In the genomic region with DNA sequence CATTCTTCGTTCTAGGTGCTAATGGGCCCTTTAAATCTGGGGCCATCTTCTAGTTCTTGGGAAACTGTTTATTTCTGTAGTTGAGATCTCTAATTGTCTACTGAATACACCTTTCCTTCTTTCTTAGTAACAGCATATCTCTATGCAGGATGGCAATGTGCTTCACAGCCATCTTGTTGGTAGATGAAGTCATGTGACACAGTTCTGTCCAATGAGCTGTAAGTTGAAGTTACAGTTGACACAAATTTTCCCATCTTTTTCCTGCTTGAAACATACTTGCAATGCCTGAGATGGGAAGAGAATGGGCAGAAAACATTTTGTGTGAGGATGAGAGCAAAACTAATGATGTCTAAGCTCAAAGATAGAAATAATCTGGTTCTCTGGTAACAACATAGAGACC, we compare ENCODE assay signal across 15 cellular contexts. TPM values are rescaled to one million over a fixed set of nuclear protein-coding genes. Genes with fewer than 3 reads are reported as not detected.
A peak's percentile ranks its signal among the peaks of the same experiment; 100 is the strongest.
DNase-seq lines count a peak whose midpoint lies in the region; ATAC-seq, FAIRE-seq and TF ChIP-seq lines count a peak whose summit lies in the region.
"Had no signal": no experiment of that assay in that cellular context is flagged by ENCODE, and none has a peak within 500 bp of the region (broad histone marks: within the 10 kb centered on the region; RNA-seq: fewer than 3 reads in every experiment).

No MANE protein-coding gene starts in this region.

- TF ChIP-seq EP300 in HepG2 (IDR thresholded peaks at IDR 0.05; ENCODE audit: low read depth in 2 of 2, low read length in 2 of 2) (no peak), HepG2 (CRISPR knock-in tag; IDR thresholded peaks at IDR 0.05; ENCODE audit: borderline replicate concordance) (no peak)

- TF ChIP-seq CTCF in HepG2 (CRISPR knock-in tag; IDR thresholded peaks at IDR 0.05) = no peak
- TF ChIP-seq CTCF in right lobe of liver (IDR thresholded peaks at IDR 0.05) = no peak
- no peak for TF ChIP-seq CTCF in PC-3 (conservative IDR thresholded peaks at IDR 0.05; ENCODE audit: low read depth, low read length)
- TF ChIP-seq CTCF in endothelial cell of umbilical vein (IDR thresholded peaks at IDR 0.05; ENCODE audit: extremely low read depth in 1 of 2, insufficient read depth in 1 of 2, low read depth in 1 of 2, low read length in 2 of 2) = no peak

- H4K20me1 ChIP-seq in HepG2 (ENCODE audit: insufficient read depth, low read length) (no peaks in the 10 kb centered on the region), PC-3 (ENCODE audit: low read length) (no peaks in the 10 kb centered on the region), endothelial cell of umbilical vein (replicated peaks; ENCODE audit: control insufficient read depth, extremely low read depth, insufficient read depth, low read length) (no peaks in the 10 kb centered on the region)
- H4K20me1 ChIP-seq: BLaER1 treated with 17β-estradiol and CSF1 and Interleukin-3, amounts not matched to agents 10 nM and 100 nM had no signal

- CTCF ChIA-PET in HepG2 (lab: Yijun Ruan, JAX; ENCODE audit: low intra/inter-chr PET ratio, low total read pairs) (no interaction called here), PC-3 (lab: Charles Lee) (no interaction called here), endothelial cell of umbilical vein (lab: Charles Lee) (interaction anchor here (1.3 kb wide), 1 partner anchor 325 kb away, joined by 3 read pairs; no protein-coding TSS in a partner anchor)

- no peak overlapping the region for H3K27ac ChIP-seq in HepG2 (ENCODE audit: extremely low read length, insufficient read depth, low read length)
- no peak overlapping the region for H3K27ac ChIP-seq in right lobe of liver
- no peak overlapping the region for H3K27ac ChIP-seq in PC-3 (ENCODE audit: low read length)
- no peak overlapping the region for H3K27ac ChIP-seq in endothelial cell of umbilical vein (ENCODE audit: insufficient read depth, low read depth, low read length)
- H3K27ac ChIP-seq: BLaER1 treated with 17β-estradiol and CSF1 and Interleukin-3, amounts not matched to agents 10 nM and 100 nM; GM23248 had no signal

- no peak overlapping the region for H3K9ac ChIP-seq in HepG2 (ENCODE audit: insufficient read depth, low read depth, low read length)
- H3K9ac ChIP-seq in PC-3 (ENCODE audit: low read length) = no peak overlapping the region
- H3K9ac ChIP-seq in endothelial cell of umbilical vein (replicated peaks; ENCODE audit: extremely low read depth, insufficient read depth, low read length) = no peak overlapping the region
- H3K9ac ChIP-seq: BLaER1 treated with 17β-estradiol and CSF1 and Interleukin-3, amounts not matched to agents 10 nM and 100 nM; GM23248 had no signal

- H3K9me1 ChIP-seq in endothelial cell of umbilical vein (replicated peaks; ENCODE audit: control insufficient read depth, extremely low read depth, insufficient read depth, low read length) = no peaks in the 10 kb centered on the region

- TF ChIP-seq POLR2A in HepG2 (IDR thresholded peaks at IDR 0.05; ENCODE audit: insufficient read depth in 1 of 2, low read depth in 2 of 2, low read length in 2 of 2) (no peak), right lobe of liver (IDR thresholded peaks at IDR 0.05) (no peak), endothelial cell of umbilical vein (IDR thresholded peaks at IDR 0.05; ENCODE audit: low read depth, low read length) (no peak)

- POLR2A ChIA-PET in HepG2 (lab: Yijun Ruan, JAX) (no interaction called here), PC-3 (lab: Charles Lee; ENCODE audit: unreplicated experiment) (no interaction called here), endothelial cell of umbilical vein (lab: Charles Lee) (no interaction called here)

- in situ Hi-C loops in HepG2 (cut with HindIII; ENCODE audit: extremely low pct_ligation_motif_present, low pct_unique_long_range_greater_than_20kb) = no loop called here

- H3F3A ChIP-seq in PC-3 (ENCODE audit: low read length, unreplicated experiment) = no peaks in the 10 kb centered on the region

- peaks cover 17% of the 10 kb centered on the region for H3K4me1 ChIP-seq in HepG2 (ENCODE audit: insufficient read depth, low read length)
- H3K4me1 ChIP-seq in right lobe of liver = no peaks in the 10 kb centered on the region
- H3K4me1 ChIP-seq in PC-3 (ENCODE audit: insufficient read depth, low read length) = no peaks in the 10 kb centered on the region; the same call in 1 of the 2 replicates
- H3K4me1 ChIP-seq in endothelial cell of umbilical vein (ENCODE audit: control insufficient read depth, extremely low read depth, insufficient read depth, low read length) = no peaks in the 10 kb centered on the region

- H3K4me2 ChIP-seq in HepG2 (ENCODE audit: low read depth, low read length) = no peak overlapping the region
- H3K4me2 ChIP-seq in PC-3 (ENCODE audit: low read length) = no peak overlapping the region
- no peak overlapping the region for H3K4me2 ChIP-seq in endothelial cell of umbilical vein (ENCODE audit: insufficient read depth, low read length)
- H3K4me2 ChIP-seq: BLaER1 treated with 17β-estradiol and CSF1 and Interleukin-3, amounts not matched to agents 10 nM and 100 nM had no signal

- WGBS in HepG2 (ENCODE audit: low lambda C conversion rate) = 54% methylated on average over 1 of the region's 1 CpG
- 91% methylated on average over 1 of the region's 1 CpG for WGBS in right lobe of liver (ENCODE audit: insufficient coverage, low coverage, low lambda C conversion rate, missing lambda C conversion rate)

- H3K27me3 ChIP-seq in HepG2 (ENCODE audit: control insufficient read depth in 1 of 2, insufficient read depth in 2 of 2, low read length in 2 of 2) = no peaks in the 10 kb centered on the region
- no peaks in the 10 kb centered on the region for H3K27me3 ChIP-seq in right lobe of liver
- H3K27me3 ChIP-seq in PC-3 (ENCODE audit: low read length) = no peaks in the 10 kb centered on the region
- H3K27me3 ChIP-seq in endothelial cell of umbilical vein (ENCODE audit: control insufficient read depth in 2 of 2, insufficient read depth in 2 of 2, low read length in 2 of 2) = peaks cover 0 to 2% of the 10 kb centered on the region in 2 experiments
- H3K27me3 ChIP-seq: BLaER1 treated with 17β-estradiol and CSF1 and Interleukin-3, amounts not matched to agents 10 nM and 100 nM had no signal

- H3K4me3 ChIP-seq in HepG2 (replicated peaks in 1 of 3; ENCODE audit: insufficient read depth in 1 of 3, low read depth in 2 of 3, low read length in 3 of 3) (no peak overlapping the region), right lobe of liver (no peak overlapping the region), PC-3 (ENCODE audit: low read length) (no peak overlapping the region), endothelial cell of umbilical vein (replicated peaks in 1 of 3; ENCODE audit: insufficient read depth in 1 of 3, low read depth in 1 of 3, low read length in 3 of 3) (no peak overlapping the region)
- H3K4me3 ChIP-seq: BLaER1 treated with 17β-estradiol and CSF1 and Interleukin-3, amounts not matched to agents 10 nM and 100 nM; GM23248 had no signal

- H3K36me3 ChIP-seq in HepG2 (replicated peaks in 1 of 2; ENCODE audit: control insufficient read depth in 1 of 2, insufficient read depth in 2 of 2, low read length in 2 of 2) (no peaks in the 10 kb centered on the region), right lobe of liver (no peaks in the 10 kb centered on the region), PC-3 (ENCODE audit: low read depth, low read length) (no peaks in the 10 kb centered on the region), endothelial cell of umbilical vein (ENCODE audit: control insufficient read depth in 2 of 2, extremely low read depth in 1 of 2, insufficient read depth in 2 of 2, low read length in 2 of 2) (no peaks in the 10 kb centered on the region)
- H3K36me3 ChIP-seq: BLaER1 treated with 17β-estradiol and CSF1 and Interleukin-3, amounts not matched to agents 10 nM and 100 nM had no signal

- H3K9me2 ChIP-seq in PC-3 (replicated peaks; ENCODE audit: low read length) = no peaks in the 10 kb centered on the region

- ATAC-seq in HepG2 (no peak), right lobe of liver (no peak), PC-3 (no peak)

- BruUV-seq in HepG2 (replicated peaks; lab: Mats Ljungman, UMichigan) = no TSS peak
- no TSS peak for BruUV-seq in PC-3 (replicated peaks; lab: Mats Ljungman, UMichigan)
- no TSS peak for BruUV-seq in endothelial cell of umbilical vein (replicated peaks; lab: Mats Ljungman, UMichigan)

- intact Hi-C loops in HepG2 (cut with micrococcal nuclease; ENCODE audit: unreplicated experiment) = no loop called here
- intact Hi-C loops in right lobe of liver (cut with DNase I) = no loop called here
- intact Hi-C loops in PC-3 (cut with micrococcal nuclease) = no loop called here
- intact Hi-C loops in endothelial cell of umbilical vein (cut with micrococcal nuclease) = no loop called here

- H3K79me2 ChIP-seq in HepG2 (ENCODE audit: insufficient read depth, low read length) (no peaks in the 10 kb centered on the region), PC-3 (ENCODE audit: low read length) (no peaks in the 10 kb centered on the region), endothelial cell of umbilical vein (ENCODE audit: control insufficient read depth, insufficient read depth, low read length) (no peaks in the 10 kb centered on the region)

- FAIRE-seq in HepG2 (lab: Jason Lieb, UNC) = no peak
- no peak for FAIRE-seq in endothelial cell of umbilical vein (lab: Jason Lieb, UNC)

- dilution Hi-C loops in endothelial cell of umbilical vein (cut with MboI; ENCODE audit: extremely low pct_ligation_motif_present, low sequenced_read_pairs) = no loop called here

- H2AFZ ChIP-seq in HepG2 (ENCODE audit: low read length) (no peak overlapping the region), PC-3 (ENCODE audit: low read length) (0 out of 2 replicates have a peak overlapping the region, but pooled peaks have one; percentile 46), endothelial cell of umbilical vein (ENCODE audit: low read depth, low read length) (peak overlapping the region; percentile 33)
- H2AFZ ChIP-seq: GM23248 had no signal

- no peaks in the 10 kb centered on the region for H3K9me3 ChIP-seq in HepG2 (ENCODE audit: low read length)
- H3K9me3 ChIP-seq in right lobe of liver = no peaks in the 10 kb centered on the region
- no peaks in the 10 kb centered on the region for H3K9me3 ChIP-seq in PC-3 (ENCODE audit: low read length)
- no peaks in the 10 kb centered on the region for H3K9me3 ChIP-seq in endothelial cell of umbilical vein (replicated peaks; ENCODE audit: control insufficient read depth, insufficient read depth, low read length)

- DNase-seq in HepG2 (ENCODE audit: low spot score) = no peak
- DNase-seq in right lobe of liver = no peak
- DNase-seq in PC-3 = no peak
- DNase-seq in endothelial cell of umbilical vein (ENCODE audit: low read depth, low spot score) = no peak
- no peak for DNase-seq in DMS79 (lab: John Stamatoyannopoulos, UW)
- DNase-seq in anterior cingulate cortex (lab: John Stamatoyannopoulos, UW) = no peak
- DNase-seq in DMS79 treated with DMSO at 0.1 percent for 48 hours (lab: John Stamatoyannopoulos, UW) = no peak
- DNase-seq in NCI-H446 (lab: John Stamatoyannopoulos, UW) = no peak
- DNase-seq: 8988T; AML-193; Calu3; CD4-positive, CD25-positive, alpha-beta regulatory T cell; GM23248; H9 had no signal

- TF ChIP-seq RAD21 in HepG2 (CRISPR knock-in tag; IDR thresholded peaks at IDR 0.05) = no peak

RNA-seq across cellular contexts. Expression of gene PHLPP1, which starts 57.3 kb away (rescaled TPM):
- total RNA-seq in HepG2 (2016; rRNA removed; fragmentation: Illumina TruSeq; extraction: Trizol) (18.5 and 19.8 TPM in 2 replicates), right lobe of liver (10 to 100 TPM in 5 of 6 experiments, 1 to 10 TPM in 1; 8.6 to 19.3 (median 17.0) TPM), PC-3 (2014; rRNA removed) (14.1 and 22.5 TPM in 2 replicates), endothelial cell of umbilical vein (10.8 and 11.2 TPM in 2 replicates)
- total RNA-seq in HepG2 (2016; cell fraction: cytosol; rRNA removed; fragmentation: Illumina TruSeq; extraction: Trizol; ENCODE audit: low read depth) = 8.5 and 10.8 TPM in 2 replicates
- 16.7 and 17.3 TPM in 2 replicates for total RNA-seq in HepG2 (2016; cell fraction: insoluble cytoplasmic fraction; rRNA removed; fragmentation: Illumina TruSeq; extraction: Trizol)
- 8.5 and 10.8 TPM in 2 replicates for total RNA-seq in HepG2 (2016; cell fraction: membrane; rRNA removed; fragmentation: Illumina TruSeq; extraction: Trizol)
- total RNA-seq in HepG2 (2016; cell fraction: nucleus; rRNA removed; fragmentation: Illumina TruSeq; extraction: Trizol) = 29.4 and 39.2 TPM in 2 replicates
- polyA plus RNA-seq in HepG2 (2011; rRNA removed) (9.2 and 9.8 TPM in 2 replicates), endothelial cell of umbilical vein (4.0 and 4.4 TPM in 2 replicates)
- 7.0 and 7.7 TPM in 2 replicates for polyA plus RNA-seq in HepG2 (2011; cell fraction: cytosol; rRNA removed)
- 11.5 and 13.7 TPM in 2 replicates for polyA plus RNA-seq in HepG2 (2011; cell fraction: nucleus; rRNA removed)
- polyA plus RNA-seq in HepG2 (2012) = 9.2 and 15.8 TPM in 2 replicates
- polyA plus RNA-seq in HepG2 (2016; cell fraction: cytosol; fragmentation: Illumina TruSeq; extraction: Trizol; ENCODE audit: low read depth) = 0.60 and 0.61 TPM in 2 replicates
- 13.0 and 17.3 TPM in 2 replicates for polyA plus RNA-seq in HepG2 (2016; cell fraction: insoluble cytoplasmic fraction; fragmentation: Illumina TruSeq; extraction: Trizol; ENCODE audit: low read depth)
- 2.3 and 2.5 TPM in 2 replicates for polyA plus RNA-seq in HepG2 (2016; cell fraction: membrane; fragmentation: Illumina TruSeq; extraction: Trizol; ENCODE audit: low read depth)
- 17.6 and 19.5 TPM in 2 replicates for polyA plus RNA-seq in HepG2 (2016; cell fraction: nucleus; fragmentation: Illumina TruSeq; extraction: Trizol; ENCODE audit: insufficient read depth, low read depth)
- 17.9 and 28.2 TPM in 2 replicates for polyA minus RNA-seq in HepG2 (2011; rRNA and poly(A)+ RNA removed; ENCODE audit: low replicate concordance)
- polyA minus RNA-seq in HepG2 (2011; cell fraction: cytosol; rRNA and poly(A)+ RNA removed) = 24.3 and 29.5 TPM in 2 replicates
- 61.7 and 84.3 TPM in 2 replicates for polyA minus RNA-seq in HepG2 (2011; cell fraction: nucleus; rRNA and poly(A)+ RNA removed)
- 4.8 and 4.9 TPM in 2 replicates for polyA plus RNA-seq in endothelial cell of umbilical vein (2011; cell fraction: cytosol; rRNA removed)
- 7.3 and 7.5 TPM in 2 replicates for polyA plus RNA-seq in endothelial cell of umbilical vein (2011; cell fraction: nucleus; rRNA removed)
- 4.4 and 4.6 TPM in 2 replicates for polyA plus RNA-seq in endothelial cell of umbilical vein (2012)
- polyA minus RNA-seq in endothelial cell of umbilical vein = 11.4 and 17.8 TPM in 2 replicates
- polyA minus RNA-seq in endothelial cell of umbilical vein (2011; cell fraction: cytosol; rRNA and poly(A)+ RNA removed) = 12.9 TPM
- 19.1 and 29.4 TPM in 2 replicates for polyA minus RNA-seq in endothelial cell of umbilical vein (2011; cell fraction: nucleus; rRNA and poly(A)+ RNA removed)
